1 cellular context compared by ENCODE assay signal in the genomic region with DNA sequence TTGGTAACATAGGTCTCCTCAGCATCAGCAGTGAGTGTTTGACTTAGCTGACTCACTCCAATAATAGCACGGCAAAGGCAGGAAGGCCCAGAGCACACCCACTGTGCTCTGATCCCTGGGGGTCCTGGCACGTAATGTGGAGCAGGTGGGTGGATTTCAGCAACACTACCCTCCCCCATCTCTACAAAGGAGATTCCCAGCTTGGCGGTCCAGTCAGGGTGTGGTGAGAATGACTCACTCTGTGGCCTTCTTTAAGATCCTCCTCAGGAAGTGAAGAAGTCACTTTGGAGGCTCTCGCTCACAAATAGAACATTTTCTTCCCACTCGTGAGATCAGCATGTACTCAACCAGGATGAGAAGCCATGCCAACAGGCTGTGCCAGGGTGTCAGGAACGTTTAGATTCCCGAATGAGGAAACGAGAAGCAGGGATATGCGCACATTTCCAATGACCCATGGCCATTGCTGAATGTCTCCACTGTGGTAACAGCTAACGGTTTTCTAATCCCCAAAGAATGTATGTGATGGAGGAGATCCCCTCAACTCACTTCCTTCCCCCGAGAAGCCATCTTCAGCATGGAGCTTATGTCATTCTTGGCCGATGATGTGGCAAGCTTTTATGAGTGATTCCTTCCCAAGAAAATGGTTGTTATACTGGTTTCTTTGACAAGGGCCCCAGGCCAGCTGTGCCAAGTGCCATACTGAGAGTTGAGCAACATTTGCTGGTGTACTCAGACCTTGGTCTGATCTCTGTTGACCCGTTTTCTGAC.
TF ChIP-seq lines count a peak whose summit lies in the region.

No MANE protein-coding gene starts in this region.

TF ChIP-seq in WTC11, 78 proteins besides CTCF, POLR2A, EP300 and RAD21 (continued from another document):
- TF ChIP-seq STAT6 (CRISPR knock-in tag; conservative IDR thresholded peaks at IDR 0.05; ENCODE audit: low read depth) (no peak), ZBTB21 (CRISPR knock-in tag; IDR thresholded peaks at IDR 0.05; ENCODE audit: borderline replicate concordance) (no peak), TEAD1 (CRISPR knock-in tag; IDR thresholded peaks at IDR 0.05) (no peak)
TF ChIP-seq in WTC11: peak in this region for 0.
